ENCODE assay signal across 9 cellular contexts in the genomic region with DNA sequence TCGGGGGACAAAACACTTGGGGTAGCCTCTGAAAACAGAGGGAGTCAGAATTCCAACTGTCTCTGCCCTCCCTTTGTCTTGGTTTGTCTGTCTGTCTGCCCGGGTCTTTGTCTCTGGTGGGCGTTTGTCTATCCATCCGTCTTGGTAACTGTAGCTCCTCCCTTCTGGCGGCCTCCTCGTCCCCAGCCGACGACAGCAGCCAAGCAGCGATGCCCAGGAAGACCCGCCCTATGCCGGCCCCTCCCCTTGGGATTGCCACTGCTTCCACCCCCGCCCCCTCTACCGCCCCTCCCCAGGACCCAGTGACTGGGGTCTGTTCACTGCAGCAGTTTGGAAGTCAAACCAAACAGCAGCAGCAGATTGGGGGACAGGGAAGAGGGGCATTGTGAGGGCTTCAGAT. TPM values are rescaled to one million over a fixed set of nuclear protein-coding genes. Genes with fewer than 3 reads are reported as not detected.
DNase-seq lines count a peak whose midpoint lies in the region; ATAC-seq, FAIRE-seq and TF ChIP-seq lines count a peak whose summit lies in the region.
"Had no signal": no experiment of that assay in that cellular context is flagged by ENCODE, and none has a peak within 500 bp of the region (broad histone marks: within the 10 kb centered on the region; RNA-seq: fewer than 3 reads in every experiment).

No MANE protein-coding gene starts in this region.

- H3K36me3 ChIP-seq in A673 (ENCODE audit: insufficient read depth, low read length, poor library complexity, severe bottlenecking): no peaks in the 10 kb centered on the region
- no peaks in the 10 kb centered on the region for H3K36me3 ChIP-seq in HUES48 (ENCODE audit: control insufficient read depth, insufficient read depth, low read length)

- peaks cover 57% of the 10 kb centered on the region for H3K4me1 Mint-ChIP-seq in MCF 10A (ENCODE audit: insufficient read depth, unreplicated experiment)
- peaks cover 61% of the 10 kb centered on the region for H3K4me1 Mint-ChIP-seq in mesothelial cell of epicardium

- peak; percentile 57 for DNase-seq in A673 (ENCODE audit: low spot score)
- no peak for DNase-seq in MCF 10A (ENCODE audit: unreplicated experiment)
- no peak for DNase-seq in mesothelial cell of epicardium (ENCODE audit: low spot score in 2 of 2, unreplicated experiment in 2 of 2)
- DNase-seq in NCI-H2081 (lab: John Stamatoyannopoulos, UW): no peak
- DNase-seq in stimulated activated CD4-positive, alpha-beta T cell treated with anti-CD3 and anti-CD28 coated beads, Interleukin-1b, Interleukin-23, amount 100 ng/mL, for 48 hours: no peak
- no peak for DNase-seq in HTR-8/SVneo (ENCODE audit: insufficient read length, low spot score)
- DNase-seq: stimulated activated CD4-positive, alpha-beta T cell treated with anti-CD3 and anti-CD28 coated beads, Interleukin-12 subunit alpha, Interleukin-12 subunit beta, amount 100 ng/mL, for 4 hours had no signal

- H3K9me3 ChIP-seq in A673 (ENCODE audit: low read depth, low read length, poor library complexity, severe bottlenecking): no peaks in the 10 kb centered on the region
- H3K9me3 ChIP-seq in HUES48 (ENCODE audit: control insufficient read depth, insufficient read depth, low read length): no peaks in the 10 kb centered on the region

- H3K9me3 Mint-ChIP-seq in MCF 10A (ENCODE audit: unreplicated experiment) (no peaks in the 10 kb centered on the region), mesothelial cell of epicardium (no peaks in the 10 kb centered on the region)

- H3K27me3 Mint-ChIP-seq in MCF 10A (ENCODE audit: insufficient read depth, unreplicated experiment) (no peaks in the 10 kb centered on the region), mesothelial cell of epicardium (ENCODE audit: low read depth) (no peaks in the 10 kb centered on the region)

- FAIRE-seq in HTR-8/SVneo (lab: Jason Lieb, UNC): no peak

- H3K4me1 ChIP-seq in A673 (ENCODE audit: insufficient read depth, low read length, poor library complexity, severe bottlenecking): peaks cover 25% of the 10 kb centered on the region
- peaks cover 60% of the 10 kb centered on the region for H3K4me1 ChIP-seq in HUES48 (ENCODE audit: control insufficient read depth, insufficient read depth, low read length)

- no peak overlapping the region for H3K4me3 ChIP-seq in A673 (ENCODE audit: low read depth, low read length, poor library complexity, severe bottlenecking)
- peak overlapping the region; percentile 17; the same call in 1 of the 2 replicates for H3K4me3 ChIP-seq in HUES48 (ENCODE audit: low read depth, low read length)

- H3K36me3 Mint-ChIP-seq in MCF 10A (ENCODE audit: insufficient read depth, unreplicated experiment) (no peaks in the 10 kb centered on the region), mesothelial cell of epicardium (no peaks in the 10 kb centered on the region)

- H3K9ac ChIP-seq in HUES48 (ENCODE audit: low read depth, low read length): no peak overlapping the region

- H3K27me3 ChIP-seq in A673 (replicated peaks; ENCODE audit: insufficient read depth, low read depth, low read length, poor library complexity) (no peaks in the 10 kb centered on the region), HUES48 (ENCODE audit: control insufficient read depth, insufficient read depth, low read length) (no peaks in the 10 kb centered on the region; the same call in 1 of the 2 replicates)

- CTCF ChIA-PET in A673 (lab: Charles Lee): no interaction called here
- CTCF ChIA-PET in MCF 10A (lab: Yijun Ruan, JAX): interaction anchor here (1.3 kb wide), 1 partner anchor 21 kb away, joined by 4 read pairs; no protein-coding TSS in a partner anchor

- no peak for ATAC-seq in GM19023 (IDR thresholded peaks at IDR 0.05; ENCODE audit: unreplicated experiment)

- intact Hi-C loops in A673 (cut with micrococcal nuclease; ENCODE audit: unreplicated experiment): no loop called here
- intact Hi-C loops in MCF 10A (cut with micrococcal nuclease): no loop called here

- H3K27ac ChIP-seq in A673 (ENCODE audit: low read depth, low read length, poor library complexity, severe bottlenecking) (no peak overlapping the region), HUES48 (ENCODE audit: low read depth, low read length) (peak overlapping the region; percentile 48)

- BruUV-seq in A673 (replicated peaks; lab: Mats Ljungman, UMichigan) (no TSS peak), MCF 10A (replicated peaks; lab: Mats Ljungman, UMichigan) (no TSS peak)

- POLR2A ChIA-PET in A673 (lab: Charles Lee; ENCODE audit: low non-redundant PET) (interaction anchor here (0.5 to 0.7 kb wide), 4 partner anchors 44 to 274 kb away, joined by 3 read pairs; no protein-coding TSS in a partner anchor), MCF 10A (lab: Yijun Ruan, JAX) (interaction anchor here (0.8 to 2.0 kb wide), 3 partner anchors 13 to 34 kb away, joined by 3 to 8 read pairs (median 5); a partner anchor contains a TSS)

- H3K27ac Mint-ChIP-seq in MCF 10A (ENCODE audit: low read depth, unreplicated experiment) (no peak overlapping the region), mesothelial cell of epicardium (peak overlapping the region; percentile 43)

- H3K4me3 Mint-ChIP-seq in MCF 10A (ENCODE audit: unreplicated experiment) (peak overlapping the region; percentile 36), mesothelial cell of epicardium (peak overlapping the region; percentile 37)

- TF ChIP-seq CTCF in A673 (conservative IDR thresholded peaks at IDR 0.05; ENCODE audit: low read depth, low read length) (no peak), MCF 10A (IDR thresholded peaks at IDR 0.05; ENCODE audit: unreplicated experiment) (no peak), mesothelial cell of epicardium (IDR thresholded peaks at IDR 0.05; ENCODE audit: unreplicated experiment) (no peak)

RNA-seq across cellular contexts. Expression of a gene that starts 2.2 kb away (rescaled TPM):
- total RNA-seq in A673 (2021): 14.0 and 20.3 TPM in 2 replicates
- total RNA-seq in MCF 10A (2022): 30.9 and 43.7 TPM in 2 replicates
- 66.6 to 72.2 TPM (median 71.6 TPM) in 3 replicates for total RNA-seq in mesothelial cell of epicardium

RNA-seq across cellular contexts. Expression of a gene that starts 27.2 kb away (rescaled TPM):
- 0.43 TPM in 1 of 2 replicates, not detected in the other for total RNA-seq in A673 (2021)
- 1.0 and 1.1 TPM in 2 replicates for total RNA-seq in MCF 10A (2022)
- 3.2 to 4.9 TPM (median 4.6 TPM) in 3 replicates for total RNA-seq in mesothelial cell of epicardium

RNA-seq across cellular contexts. Expression of a gene that starts 33.9 kb away (rescaled TPM):
- total RNA-seq in A673 (2021): 99.1 and 105 TPM in 2 replicates
- 9.8 and 12.1 TPM in 2 replicates for total RNA-seq in MCF 10A (2022)
- total RNA-seq in mesothelial cell of epicardium: 15.7 to 20.8 TPM (median 15.9 TPM) in 3 replicates

RNA-seq across cellular contexts. Expression of a gene that starts 53.5 kb away (rescaled TPM):
- 32.3 and 37.5 TPM in 2 replicates for total RNA-seq in A673 (2021)
- 22.7 and 30.8 TPM in 2 replicates for total RNA-seq in MCF 10A (2022)
- total RNA-seq in mesothelial cell of epicardium: 120 to 129 TPM (median 125 TPM) in 3 replicates

RNA-seq across cellular contexts. Expression of a gene that starts 53.7 kb away (rescaled TPM):
- total RNA-seq in A673 (2021): 48.6 and 50.3 TPM in 2 replicates
- 34.9 and 36.2 TPM in 2 replicates for total RNA-seq in MCF 10A (2022)
- total RNA-seq in mesothelial cell of epicardium: 96.5 to 105 TPM (median 97.5 TPM) in 3 replicates
